1 cellular context compared by ENCODE assay signal in the genomic region with DNA sequence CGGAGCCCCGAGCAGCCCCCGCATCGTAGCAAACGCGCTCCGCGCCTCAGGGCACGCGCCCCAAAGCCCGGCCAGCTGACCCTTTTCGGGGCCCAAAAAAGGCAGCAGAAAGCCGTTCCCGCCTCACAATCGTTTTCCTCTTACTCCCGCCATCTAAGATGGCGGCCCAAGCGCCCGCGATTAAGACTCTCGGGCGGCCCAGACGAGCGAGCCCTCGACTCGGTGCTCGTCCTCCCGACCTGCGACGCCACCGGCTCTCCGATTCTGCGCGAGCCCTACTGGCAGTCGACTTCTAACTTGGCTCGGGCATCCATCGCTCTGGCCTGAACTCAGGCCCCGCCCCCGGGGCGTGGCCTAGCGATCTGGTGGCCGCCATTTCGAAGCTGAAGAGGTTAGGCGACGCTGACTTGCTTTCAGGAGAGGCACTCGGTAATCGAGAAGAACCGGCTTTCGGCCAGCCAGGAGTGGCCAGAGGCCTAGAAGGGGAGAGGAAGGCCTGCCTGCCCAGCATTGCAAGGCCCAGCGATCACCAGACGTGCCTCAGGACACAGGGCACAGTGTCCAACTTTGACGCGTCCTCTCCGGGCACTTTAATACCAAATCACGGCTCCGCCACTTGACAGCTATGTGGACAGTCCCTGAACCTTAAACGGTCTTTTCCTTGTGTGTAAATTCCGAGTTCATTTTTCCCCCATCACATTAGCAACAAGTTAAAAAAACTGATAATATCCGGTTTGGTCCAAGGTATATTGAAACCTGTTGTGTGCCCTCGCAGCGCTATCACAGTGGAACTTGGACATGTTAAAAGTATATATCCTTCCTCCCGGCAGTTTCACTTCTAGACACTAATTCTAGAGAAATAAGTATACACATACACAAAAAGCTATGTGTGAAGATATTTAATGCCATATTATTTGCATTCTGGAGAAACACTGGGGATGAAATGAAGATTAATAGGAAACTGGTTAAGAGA.
TF ChIP-seq lines count a peak whose summit lies in the region.

Gene RAF1 (minus strand): TSS at position 182 of the 973 bp plus-strand sequence. CDS start 45,396 bp downstream, outside the sequence.

TF ChIP-seq in HepG2, 621 proteins besides CTCF, POLR2A, EP300 and RAD21 (continued from another document and continues in another):
- TF ChIP-seq SMYD3 (CRISPR knock-in tag; IDR thresholded peaks at IDR 0.05) (peak; percentile 94; the same call in 1 of the 2 replicates), ESRRA (CRISPR knock-in tag; IDR thresholded peaks at IDR 0.05; ENCODE audit: low read depth) (no peak), FOXM1 (CRISPR knock-in tag; IDR thresholded peaks at IDR 0.05) (no peak), CBX1 (IDR thresholded peaks at IDR 0.05; ENCODE audit: low read depth) (peak; percentile 78), ZNF225 (CRISPR knock-in tag; IDR thresholded peaks at IDR 0.05) (0 out of 2 replicates have a peak, but pooled peaks have one; percentile 44), ARNT2 (CRISPR knock-in tag; IDR thresholded peaks at IDR 0.05; ENCODE audit: low read depth) (peak; percentile 64; the same call in 1 of the 2 replicates), ZNF770 (CRISPR knock-in tag; IDR thresholded peaks at IDR 0.05) (peak; percentile 51; the same call in 1 of the 2 replicates), ZBTB38 (CRISPR knock-in tag; IDR thresholded peaks at IDR 0.05) (peak; percentile 86), PRDM15 (CRISPR knock-in tag; IDR thresholded peaks at IDR 0.05) (peak; percentile 92), DNMT3B (CRISPR knock-in tag; conservative IDR thresholded peaks at IDR 0.05) (no peak; the same call in 1 of the 2 replicates), MXD4 (CRISPR knock-in tag; IDR thresholded peaks at IDR 0.05) (peak; percentile 53; the same call in 1 of the 2 replicates), ZKSCAN8 (CRISPR knock-in tag; IDR thresholded peaks at IDR 0.05; ENCODE audit: borderline replicate concordance) (peak; percentile 79), NKX3-1 (CRISPR knock-in tag; IDR thresholded peaks at IDR 0.05) (no peak), ZNF510 (CRISPR knock-in tag; IDR thresholded peaks at IDR 0.05; ENCODE audit: low read depth) (no peak; the same call in 1 of the 2 replicates), POLR2AphosphoS2 (IDR thresholded peaks at IDR 0.05; ENCODE audit: low read depth, low read length) (peak; percentile 93; the same call in 1 of the 2 replicates), HMG20A (CRISPR knock-in tag; IDR thresholded peaks at IDR 0.05; ENCODE audit: borderline replicate concordance) (0 out of 2 replicates have a peak, but pooled peaks have one; percentile 13), ZNF143 (CRISPR knock-in tag; IDR thresholded peaks at IDR 0.05) (no peak), HOXD1 (CRISPR knock-in tag; IDR thresholded peaks at IDR 0.05) (0 out of 2 replicates have a peak, but pooled peaks have one; percentile 50), ZNF569 (CRISPR knock-in tag; IDR thresholded peaks at IDR 0.05; ENCODE audit: borderline replicate concordance) (no peak)
- TF ChIP-seq, protein P1, sequence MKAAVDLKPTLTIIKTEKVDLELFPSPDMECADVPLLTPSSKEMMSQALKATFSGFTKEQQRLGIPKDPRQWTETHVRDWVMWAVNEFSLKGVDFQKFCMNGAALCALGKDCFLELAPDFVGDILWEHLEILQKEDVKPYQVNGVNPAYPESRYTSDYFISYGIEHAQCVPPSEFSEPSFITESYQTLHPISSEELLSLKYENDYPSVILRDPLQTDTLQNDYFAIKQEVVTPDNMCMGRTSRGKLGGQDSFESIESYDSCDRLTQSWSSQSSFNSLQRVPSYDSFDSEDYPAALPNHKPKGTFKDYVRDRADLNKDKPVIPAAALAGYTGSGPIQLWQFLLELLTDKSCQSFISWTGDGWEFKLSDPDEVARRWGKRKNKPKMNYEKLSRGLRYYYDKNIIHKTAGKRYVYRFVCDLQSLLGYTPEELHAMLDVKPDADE (CRISPR knock-in tag; IDR thresholded peaks at IDR 0.05): no peak
- TF ChIP-seq, protein P2, sequence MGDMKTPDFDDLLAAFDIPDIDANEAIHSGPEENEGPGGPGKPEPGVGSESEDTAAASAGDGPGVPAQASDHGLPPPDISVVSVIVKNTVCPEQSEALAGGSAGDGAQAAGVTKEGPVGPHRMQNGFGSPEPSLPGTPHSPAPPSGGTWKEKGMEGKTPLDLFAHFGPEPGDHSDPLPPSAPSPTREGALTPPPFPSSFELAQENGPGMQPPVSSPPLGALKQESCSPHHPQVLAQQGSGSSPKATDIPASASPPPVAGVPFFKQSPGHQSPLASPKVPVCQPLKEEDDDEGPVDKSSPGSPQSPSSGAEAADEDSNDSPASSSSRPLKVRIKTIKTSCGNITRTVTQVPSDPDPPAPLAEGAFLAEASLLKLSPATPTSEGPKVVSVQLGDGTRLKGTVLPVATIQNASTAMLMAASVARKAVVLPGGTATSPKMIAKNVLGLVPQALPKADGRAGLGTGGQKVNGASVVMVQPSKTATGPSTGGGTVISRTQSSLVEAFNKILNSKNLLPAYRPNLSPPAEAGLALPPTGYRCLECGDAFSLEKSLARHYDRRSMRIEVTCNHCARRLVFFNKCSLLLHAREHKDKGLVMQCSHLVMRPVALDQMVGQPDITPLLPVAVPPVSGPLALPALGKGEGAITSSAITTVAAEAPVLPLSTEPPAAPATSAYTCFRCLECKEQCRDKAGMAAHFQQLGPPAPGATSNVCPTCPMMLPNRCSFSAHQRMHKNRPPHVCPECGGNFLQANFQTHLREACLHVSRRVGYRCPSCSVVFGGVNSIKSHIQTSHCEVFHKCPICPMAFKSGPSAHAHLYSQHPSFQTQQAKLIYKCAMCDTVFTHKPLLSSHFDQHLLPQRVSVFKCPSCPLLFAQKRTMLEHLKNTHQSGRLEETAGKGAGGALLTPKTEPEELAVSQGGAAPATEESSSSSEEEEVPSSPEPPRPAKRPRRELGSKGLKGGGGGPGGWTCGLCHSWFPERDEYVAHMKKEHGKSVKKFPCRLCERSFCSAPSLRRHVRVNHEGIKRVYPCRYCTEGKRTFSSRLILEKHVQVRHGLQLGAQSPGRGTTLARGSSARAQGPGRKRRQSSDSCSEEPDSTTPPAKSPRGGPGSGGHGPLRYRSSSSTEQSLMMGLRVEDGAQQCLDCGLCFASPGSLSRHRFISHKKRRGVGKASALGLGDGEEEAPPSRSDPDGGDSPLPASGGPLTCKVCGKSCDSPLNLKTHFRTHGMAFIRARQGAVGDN (CRISPR knock-in tag; IDR thresholded peaks at IDR 0.05): peak; percentile 90
- TF ChIP-seq, protein P3, sequence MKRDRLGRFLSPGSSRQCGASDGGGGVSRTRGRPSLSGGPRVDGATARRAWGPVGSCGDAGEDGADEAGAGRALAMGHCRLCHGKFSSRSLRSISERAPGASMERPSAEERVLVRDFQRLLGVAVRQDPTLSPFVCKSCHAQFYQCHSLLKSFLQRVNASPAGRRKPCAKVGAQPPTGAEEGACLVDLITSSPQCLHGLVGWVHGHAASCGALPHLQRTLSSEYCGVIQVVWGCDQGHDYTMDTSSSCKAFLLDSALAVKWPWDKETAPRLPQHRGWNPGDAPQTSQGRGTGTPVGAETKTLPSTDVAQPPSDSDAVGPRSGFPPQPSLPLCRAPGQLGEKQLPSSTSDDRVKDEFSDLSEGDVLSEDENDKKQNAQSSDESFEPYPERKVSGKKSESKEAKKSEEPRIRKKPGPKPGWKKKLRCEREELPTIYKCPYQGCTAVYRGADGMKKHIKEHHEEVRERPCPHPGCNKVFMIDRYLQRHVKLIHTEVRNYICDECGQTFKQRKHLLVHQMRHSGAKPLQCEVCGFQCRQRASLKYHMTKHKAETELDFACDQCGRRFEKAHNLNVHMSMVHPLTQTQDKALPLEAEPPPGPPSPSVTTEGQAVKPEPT (CRISPR knock-in tag; IDR thresholded peaks at IDR 0.05; ENCODE audit: low read depth): peak; percentile 88; the same call in 1 of the 2 replicates
- TF ChIP-seq, protein P4, sequence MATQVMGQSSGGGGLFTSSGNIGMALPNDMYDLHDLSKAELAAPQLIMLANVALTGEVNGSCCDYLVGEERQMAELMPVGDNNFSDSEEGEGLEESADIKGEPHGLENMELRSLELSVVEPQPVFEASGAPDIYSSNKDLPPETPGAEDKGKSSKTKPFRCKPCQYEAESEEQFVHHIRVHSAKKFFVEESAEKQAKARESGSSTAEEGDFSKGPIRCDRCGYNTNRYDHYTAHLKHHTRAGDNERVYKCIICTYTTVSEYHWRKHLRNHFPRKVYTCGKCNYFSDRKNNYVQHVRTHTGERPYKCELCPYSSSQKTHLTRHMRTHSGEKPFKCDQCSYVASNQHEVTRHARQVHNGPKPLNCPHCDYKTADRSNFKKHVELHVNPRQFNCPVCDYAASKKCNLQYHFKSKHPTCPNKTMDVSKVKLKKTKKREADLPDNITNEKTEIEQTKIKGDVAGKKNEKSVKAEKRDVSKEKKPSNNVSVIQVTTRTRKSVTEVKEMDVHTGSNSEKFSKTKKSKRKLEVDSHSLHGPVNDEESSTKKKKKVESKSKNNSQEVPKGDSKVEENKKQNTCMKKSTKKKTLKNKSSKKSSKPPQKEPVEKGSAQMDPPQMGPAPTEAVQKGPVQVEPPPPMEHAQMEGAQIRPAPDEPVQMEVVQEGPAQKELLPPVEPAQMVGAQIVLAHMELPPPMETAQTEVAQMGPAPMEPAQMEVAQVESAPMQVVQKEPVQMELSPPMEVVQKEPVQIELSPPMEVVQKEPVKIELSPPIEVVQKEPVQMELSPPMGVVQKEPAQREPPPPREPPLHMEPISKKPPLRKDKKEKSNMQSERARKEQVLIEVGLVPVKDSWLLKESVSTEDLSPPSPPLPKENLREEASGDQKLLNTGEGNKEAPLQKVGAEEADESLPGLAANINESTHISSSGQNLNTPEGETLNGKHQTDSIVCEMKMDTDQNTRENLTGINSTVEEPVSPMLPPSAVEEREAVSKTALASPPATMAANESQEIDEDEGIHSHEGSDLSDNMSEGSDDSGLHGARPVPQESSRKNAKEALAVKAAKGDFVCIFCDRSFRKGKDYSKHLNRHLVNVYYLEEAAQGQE (IDR thresholded peaks at IDR 0.05; ENCODE audit: borderline replicate concordance in 1 of 2, low read depth in 1 of 2, low read length in 2 of 2): peak in 1 of 2 experiments; percentile 48; a peak in 1 of 4 replicates
- TF ChIP-seq, protein P5, sequence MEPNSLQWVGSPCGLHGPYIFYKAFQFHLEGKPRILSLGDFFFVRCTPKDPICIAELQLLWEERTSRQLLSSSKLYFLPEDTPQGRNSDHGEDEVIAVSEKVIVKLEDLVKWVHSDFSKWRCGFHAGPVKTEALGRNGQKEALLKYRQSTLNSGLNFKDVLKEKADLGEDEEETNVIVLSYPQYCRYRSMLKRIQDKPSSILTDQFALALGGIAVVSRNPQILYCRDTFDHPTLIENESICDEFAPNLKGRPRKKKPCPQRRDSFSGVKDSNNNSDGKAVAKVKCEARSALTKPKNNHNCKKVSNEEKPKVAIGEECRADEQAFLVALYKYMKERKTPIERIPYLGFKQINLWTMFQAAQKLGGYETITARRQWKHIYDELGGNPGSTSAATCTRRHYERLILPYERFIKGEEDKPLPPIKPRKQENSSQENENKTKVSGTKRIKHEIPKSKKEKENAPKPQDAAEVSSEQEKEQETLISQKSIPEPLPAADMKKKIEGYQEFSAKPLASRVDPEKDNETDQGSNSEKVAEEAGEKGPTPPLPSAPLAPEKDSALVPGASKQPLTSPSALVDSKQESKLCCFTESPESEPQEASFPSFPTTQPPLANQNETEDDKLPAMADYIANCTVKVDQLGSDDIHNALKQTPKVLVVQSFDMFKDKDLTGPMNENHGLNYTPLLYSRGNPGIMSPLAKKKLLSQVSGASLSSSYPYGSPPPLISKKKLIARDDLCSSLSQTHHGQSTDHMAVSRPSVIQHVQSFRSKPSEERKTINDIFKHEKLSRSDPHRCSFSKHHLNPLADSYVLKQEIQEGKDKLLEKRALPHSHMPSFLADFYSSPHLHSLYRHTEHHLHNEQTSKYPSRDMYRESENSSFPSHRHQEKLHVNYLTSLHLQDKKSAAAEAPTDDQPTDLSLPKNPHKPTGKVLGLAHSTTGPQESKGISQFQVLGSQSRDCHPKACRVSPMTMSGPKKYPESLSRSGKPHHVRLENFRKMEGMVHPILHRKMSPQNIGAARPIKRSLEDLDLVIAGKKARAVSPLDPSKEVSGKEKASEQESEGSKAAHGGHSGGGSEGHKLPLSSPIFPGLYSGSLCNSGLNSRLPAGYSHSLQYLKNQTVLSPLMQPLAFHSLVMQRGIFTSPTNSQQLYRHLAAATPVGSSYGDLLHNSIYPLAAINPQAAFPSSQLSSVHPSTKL (CRISPR knock-in tag; IDR thresholded peaks at IDR 0.05): peak; percentile 66
- TF ChIP-seq, protein P6, sequence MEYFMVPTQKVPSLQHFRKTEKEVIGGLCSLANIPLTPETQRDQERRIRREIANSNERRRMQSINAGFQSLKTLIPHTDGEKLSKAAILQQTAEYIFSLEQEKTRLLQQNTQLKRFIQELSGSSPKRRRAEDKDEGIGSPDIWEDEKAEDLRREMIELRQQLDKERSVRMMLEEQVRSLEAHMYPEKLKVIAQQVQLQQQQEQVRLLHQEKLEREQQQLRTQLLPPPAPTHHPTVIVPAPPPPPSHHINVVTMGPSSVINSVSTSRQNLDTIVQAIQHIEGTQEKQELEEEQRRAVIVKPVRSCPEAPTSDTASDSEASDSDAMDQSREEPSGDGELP (IDR thresholded peaks at IDR 0.05; ENCODE audit: borderline replicate concordance, low read depth): no peak
